Comparison of ENCODE assay signal across 1 cellular context in genomic region chr6:150256618-150257272, GRCh38.
TF ChIP-seq lines count a peak whose summit lies in the region.

No MANE protein-coding gene starts in this region.

TF ChIP-seq in GM23338, 12 proteins besides CTCF, POLR2A, EP300 and RAD21 (continued from another document):
- no peak for TF ChIP-seq ZNF462 (CRISPR knock-in tag; IDR thresholded peaks at IDR 0.05)
- TF ChIP-seq NANOG (IDR thresholded peaks at IDR 0.05; ENCODE audit: borderline replicate concordance) = no peak
- TF ChIP-seq POLR2AphosphoS5 (IDR thresholded peaks at IDR 0.05; ENCODE audit: low read depth) = no peak
- no peak for TF ChIP-seq ZNF114 (CRISPR knock-in tag; IDR thresholded peaks at IDR 0.05)
- no peak for TF ChIP-seq CREB1 (CRISPR knock-in tag; IDR thresholded peaks at IDR 0.05; ENCODE audit: low read depth)
